10 cellular contexts compared by ENCODE assay signal in genomic region chr10:122966879-122967278, GRCh38. TPM values are rescaled to one million over a fixed set of nuclear protein-coding genes. Genes with fewer than 3 reads are reported as not detected.
"Had no signal": no experiment of that assay in that cellular context is flagged by ENCODE, and none has a peak within 500 bp of the region (broad histone marks: within the 10 kb centered on the region; RNA-seq: fewer than 3 reads in every experiment).

No MANE protein-coding gene starts in this region.

- ATAC-seq: HepG2 had no signal

- FAIRE-seq: HepG2, HTR-8/SVneo had no signal

- H3K27ac ChIP-seq: HL-60, KMS-11 had no signal

- DNase-seq: IMR-90, KBM-7, KG1 had no signal

- H3K4me2 ChIP-seq: KMS-11 had no signal

- H3K9ac ChIP-seq: KMS-11 had no signal

- H3K4me1 Mint-ChIP-seq: IgD-negative memory B cell had no signal

- H3K27ac Mint-ChIP-seq: IgD-negative memory B cell had no signal

- H3K36me3 Mint-ChIP-seq: IgD-negative memory B cell had no signal

RNA-seq across cellular contexts. Expression of gene FAM24A, which starts 56.5 kb away (rescaled TPM):
- total RNA-seq: HepG2, HT-29, HT1080, IMR-90 had no signal
- polyA plus RNA-seq: HepG2, IgD-negative memory B cell, IMR-90 had no signal
